ENCODE assay signal across 23 cellular contexts in genomic region chr9:134245179-134245578, GRCh38.
"Had no signal": no experiment of that assay in that cellular context is flagged by ENCODE, and none has a peak within 500 bp of the region (broad histone marks: within the 10 kb centered on the region; RNA-seq: fewer than 3 reads in every experiment).

No MANE protein-coding gene starts in this region.

- ATAC-seq: activated naive CD4-positive, alpha-beta T cell treated with anti-CD3 and anti-CD28 coated beads, Interleukin-2, amount 50 U/mL, for 72 hours; activated T-helper 17 cell treated with anti-CD3 and anti-CD28 coated beads, Interleukin-2, amount 50 U/mL, for 72 hours; foreskin keratinocyte had no signal

- H3K4me1 ChIP-seq: foreskin keratinocyte, left ventricle myocardium inferior, sigmoid colon, tibial nerve had no signal

- H3K4me3 ChIP-seq: left ventricle myocardium inferior, sigmoid colon, smooth muscle cell, tibial nerve had no signal

- H3K27ac Mint-ChIP-seq: activated naive CD4-positive, alpha-beta T cell treated with anti-CD3 and anti-CD28 coated beads, Interleukin-2, amount 50 U/mL, for 72 hours; activated T-helper 17 cell treated with anti-CD3 and anti-CD28 coated beads, Interleukin-2, amount 50 U/mL, for 72 hours; brain; immature natural killer cell; nephron progenitor cell; stimulated activated naive CD8-positive, alpha-beta T cell treated with anti-CD3 and anti-CD28 coated beads, Interleukin-15, Interleukin-2, amounts not matched to agents 100 ng/mL and 50 ng/mL, for 24 hours had no signal

- H3K36me3 Mint-ChIP-seq: brain, immature natural killer cell had no signal

- H3K27ac ChIP-seq: foreskin keratinocyte, left ventricle myocardium inferior, sigmoid colon, tibial nerve, WERI-Rb-1 had no signal

- DNase-seq: activated T-cell treated with anti-CD3 and anti-CD28 coated beads, Interleukin-2, amount 50 U/mL, for 1 hour; aorta; effector CD8-positive, alpha-beta T cell; erythroblast; foreskin keratinocyte; immature natural killer cell; kidney glomerular epithelial cell; left ventricle myocardium inferior; mammary epithelial cell; nephron progenitor cell; nucleus accumbens; sigmoid colon; stimulated activated CD4-positive, alpha-beta T cell treated with anti-CD3 and anti-CD28 coated beads, Interleukin-15, amount 100 ng/mL, for 24 hours; stimulated activated CD4-positive, alpha-beta T cell treated with anti-CD3 and anti-CD28 coated beads, Interleukin-2, amount 100 ng/mL, for 48 hours; stimulated activated CD8-positive, alpha-beta memory T cell treated with anti-CD3 and anti-CD28 coated beads, Interleukin-4, amount 100 ng/mL, for 48 hours; T-helper 1 cell; WERI-Rb-1 had no signal

- H3K27me3 ChIP-seq: tibial nerve had no signal

- H3K36me3 ChIP-seq: left ventricle myocardium inferior, sigmoid colon, tibial nerve, WERI-Rb-1 had no signal

- H3K27me3 Mint-ChIP-seq: stimulated activated naive CD8-positive, alpha-beta T cell treated with anti-CD3 and anti-CD28 coated beads, Interleukin-15, Interleukin-2, amounts not matched to agents 100 ng/mL and 50 ng/mL, for 24 hours had no signal

- H3K4me3 Mint-ChIP-seq: activated T-helper 17 cell treated with anti-CD3 and anti-CD28 coated beads, Interleukin-2, amount 50 U/mL, for 72 hours; brain; immature natural killer cell; nephron progenitor cell; stimulated activated naive CD8-positive, alpha-beta T cell treated with anti-CD3 and anti-CD28 coated beads, Interleukin-15, Interleukin-2, amounts not matched to agents 100 ng/mL and 50 ng/mL, for 24 hours had no signal
